ENCODE assay signal across 8 cellular contexts in genomic region chr2:108621689-108622681, GRCh38.
DNase-seq lines count a peak whose midpoint lies in the region; TF ChIP-seq lines count a peak whose summit lies in the region.

No MANE protein-coding gene starts in this region.

- H3K36me3 Mint-ChIP-seq in activated CD4-positive, alpha-beta T cell treated with anti-CD3 and anti-CD28 coated beads, Interleukin-2, amount 10 ng/mL, durations not matched to agents 24 days and 14 days (ENCODE audit: low read depth) = peaks cover 5% of the 10 kb centered on the region
- H3K36me3 Mint-ChIP-seq in T-helper 1 cell treated with Interleukin-12 subunit alpha and Interleukin-12 subunit beta and Interleukin-4 antibody, amounts not matched to agents 30 μg/mL and 1 μg/mL, for 36 hours (ENCODE audit: low read depth) = peaks cover 8% of the 10 kb centered on the region

- H3K9me3 ChIP-seq in stomach = no peaks in the 10 kb centered on the region

- peaks cover 65% of the 10 kb centered on the region for H3K4me1 Mint-ChIP-seq in activated CD4-positive, alpha-beta T cell treated with anti-CD3 and anti-CD28 coated beads, Interleukin-2, amount 10 ng/mL, durations not matched to agents 24 days and 14 days
- peaks cover 65% of the 10 kb centered on the region for H3K4me1 Mint-ChIP-seq in T-helper 1 cell treated with Interleukin-12 subunit alpha and Interleukin-12 subunit beta and Interleukin-4 antibody, amounts not matched to agents 30 μg/mL and 1 μg/mL, for 36 hours (ENCODE audit: low read depth)

- H3K4me1 ChIP-seq in stomach = peaks cover 33 to 100% (median 74%) of the 10 kb centered on the region in 4 donors

- no peak for TF ChIP-seq EP300 in stomach (IDR thresholded peaks at IDR 0.05)

- H3K27ac ChIP-seq in stomach (peak overlapping the region in 4 of 5 donors; percentile 36 to 85 (median 80)), caudate nucleus (ENCODE audit: low read depth, low read length) (no peak overlapping the region)

- no peaks in the 10 kb centered on the region for H3K9me3 Mint-ChIP-seq in activated CD4-positive, alpha-beta T cell treated with anti-CD3 and anti-CD28 coated beads, Interleukin-2, amount 10 ng/mL, durations not matched to agents 24 days and 14 days
- no peaks in the 10 kb centered on the region for H3K9me3 Mint-ChIP-seq in T-helper 1 cell treated with Interleukin-12 subunit alpha and Interleukin-12 subunit beta and Interleukin-4 antibody, amounts not matched to agents 30 μg/mL and 1 μg/mL, for 36 hours

- no peak for TF ChIP-seq POLR2A in stomach (IDR thresholded peaks at IDR 0.05)

- H3K4me3 ChIP-seq in epithelial cell of esophagus (ENCODE audit: low read length) (peak overlapping the region; percentile 64), stomach (peak overlapping the region in 3 of 4 donors; percentile 1 to 23 (median 18))

- DNase-seq in activated CD4-positive, alpha-beta T cell treated with anti-CD3 and anti-CD28 coated beads, Interleukin-2, amount 10 ng/mL, durations not matched to agents 24 days and 14 days = peak; percentile 75
- no peak for DNase-seq in activated CD4-positive, alpha-beta T cell treated with anti-CD3 and anti-CD28 coated beads, Interleukin-2, amount 50 U/mL, for 4 hours
- no peak for DNase-seq in epithelial cell of esophagus (ENCODE audit: low read depth)
- DNase-seq in stomach = no peak
- no peak for DNase-seq in NCI-H1048 (lab: John Stamatoyannopoulos, UW)
- no peak for DNase-seq in caudate nucleus (lab: John Stamatoyannopoulos, UW)
- no peak for DNase-seq in SW480 (ENCODE audit: low spot score)

- no peaks in the 10 kb centered on the region for H3K27me3 ChIP-seq in stomach

- H3K27me3 Mint-ChIP-seq in activated CD4-positive, alpha-beta T cell treated with anti-CD3 and anti-CD28 coated beads, Interleukin-2, amount 10 ng/mL, durations not matched to agents 24 days and 14 days = no peaks in the 10 kb centered on the region
- H3K27me3 Mint-ChIP-seq in T-helper 1 cell treated with Interleukin-12 subunit alpha and Interleukin-12 subunit beta and Interleukin-4 antibody, amounts not matched to agents 30 μg/mL and 1 μg/mL, for 36 hours (ENCODE audit: low read depth) = no peaks in the 10 kb centered on the region

- intact Hi-C loops in activated CD4-positive, alpha-beta T cell treated with anti-CD3 and anti-CD28 coated beads, Interleukin-2, amount 10 ng/mL, durations not matched to agents 24 days and 14 days (cut with micrococcal nuclease) = loop anchor here (1.0 to 10.0 kb wide), 3 partner anchors 7 to 593 kb away; no protein-coding TSS in a partner anchor
- intact Hi-C loops in stomach (cut with DNase I; ENCODE audit: low total_unique reads) = no loop called here

- TF ChIP-seq CTCF in epithelial cell of esophagus (IDR thresholded peaks at IDR 0.05; ENCODE audit: insufficient read depth, low read depth, low read length, missing control alignments) (no peak), stomach (IDR thresholded peaks at IDR 0.05) (no peak)

- peak overlapping the region; percentile 97 for H3K27ac Mint-ChIP-seq in activated CD4-positive, alpha-beta T cell treated with anti-CD3 and anti-CD28 coated beads, Interleukin-2, amount 10 ng/mL, durations not matched to agents 24 days and 14 days
- peak overlapping the region; percentile 94 for H3K27ac Mint-ChIP-seq in T-helper 1 cell treated with Interleukin-12 subunit alpha and Interleukin-12 subunit beta and Interleukin-4 antibody, amounts not matched to agents 30 μg/mL and 1 μg/mL, for 36 hours

- H3K36me3 ChIP-seq in stomach = no peaks in the 10 kb centered on the region

- WGBS in stomach, 5 donors = 42 to 75% (median 68%) methylated on average over 2 of the region's 2 CpGs

- peak overlapping the region; percentile 88 for H3K4me3 Mint-ChIP-seq in activated CD4-positive, alpha-beta T cell treated with anti-CD3 and anti-CD28 coated beads, Interleukin-2, amount 10 ng/mL, durations not matched to agents 24 days and 14 days
- H3K4me3 Mint-ChIP-seq in T-helper 1 cell treated with Interleukin-12 subunit alpha and Interleukin-12 subunit beta and Interleukin-4 antibody, amounts not matched to agents 30 μg/mL and 1 μg/mL, for 36 hours = peak overlapping the region; percentile 95
